22 cellular contexts compared by ENCODE assay signal in the genomic region with DNA sequence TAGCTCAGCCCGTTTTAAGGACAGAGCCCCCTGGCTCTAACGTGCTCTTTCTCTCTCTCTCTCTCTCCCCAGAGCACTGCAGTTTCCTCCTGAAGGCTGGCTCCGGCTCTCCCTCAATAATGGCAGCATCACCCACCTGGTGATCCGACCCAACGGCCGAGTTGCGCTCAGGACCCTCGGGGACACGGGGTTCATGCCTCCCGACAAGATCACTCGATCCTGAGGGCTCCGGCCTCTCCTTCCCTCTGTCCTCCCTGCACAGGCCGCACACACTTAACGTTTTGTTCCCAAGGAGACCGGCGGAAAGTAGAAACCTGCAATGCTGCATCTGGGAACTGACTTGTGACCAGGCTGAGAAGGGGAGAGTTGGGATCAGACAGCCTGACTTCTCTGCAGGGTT. TPM values are rescaled to one million over a fixed set of nuclear protein-coding genes. Genes with fewer than 3 reads are reported as not detected.
DNase-seq lines count a peak whose midpoint lies in the region; ATAC-seq, FAIRE-seq and TF ChIP-seq lines count a peak whose summit lies in the region.
"Had no signal": no experiment of that assay in that cellular context is flagged by ENCODE, and none has a peak within 500 bp of the region (broad histone marks: within the 10 kb centered on the region; RNA-seq: fewer than 3 reads in every experiment).

No MANE protein-coding gene starts in this region.

- no TSS peak for BruUV-seq in HepG2 (replicated peaks; lab: Mats Ljungman, UMichigan)

- H3K4me1 ChIP-seq in HepG2 (ENCODE audit: insufficient read depth, low read length), result no peaks in the 10 kb centered on the region
- peaks cover 0 to under 1% (median 0%) of the 10 kb centered on the region in 4 donors for H3K4me1 ChIP-seq in right lobe of liver
- no peaks in the 10 kb centered on the region for H3K4me1 ChIP-seq in HEK293 (ENCODE audit: control insufficient read depth, insufficient read depth, low read length)

- WGBS in HepG2 (ENCODE audit: low lambda C conversion rate), result 97% methylated on average over 16 of the region's 16 CpGs
- 97% methylated on average over 10 of the region's 16 CpGs for WGBS in right lobe of liver (ENCODE audit: insufficient coverage, low coverage, low lambda C conversion rate, missing lambda C conversion rate)

- H3K4me1 Mint-ChIP-seq in endothelial cell (ENCODE audit: unreplicated experiment) (no peaks in the 10 kb centered on the region), type B pancreatic cell (ENCODE audit: unreplicated experiment) (no peaks in the 10 kb centered on the region)
- H3K4me1 Mint-ChIP-seq: H9 had no signal

- H3K9me3 ChIP-seq in HepG2 (ENCODE audit: low read length) (no peaks in the 10 kb centered on the region), right lobe of liver (no peaks in the 10 kb centered on the region), HEK293 (ENCODE audit: control insufficient read depth, insufficient read depth, low read depth, low read length) (no peaks in the 10 kb centered on the region)
- H3K9me3 ChIP-seq: BLaER1 had no signal

- no peaks in the 10 kb centered on the region for H3K79me2 ChIP-seq in HepG2 (ENCODE audit: insufficient read depth, low read length)

- H3K27me3 ChIP-seq in HepG2 (ENCODE audit: control insufficient read depth in 1 of 2, insufficient read depth in 2 of 2, low read length in 2 of 2) (no peaks in the 10 kb centered on the region), right lobe of liver (no peaks in the 10 kb centered on the region)
- H3K27me3 ChIP-seq: BLaER1 had no signal

- POLR2A ChIA-PET in HepG2 (lab: Yijun Ruan, JAX), result no interaction called here
- POLR2A ChIA-PET in HEK293 (lab: Yijun Ruan, JAX), result interaction anchor here (0.7 kb wide), 1 partner anchor 34 kb away, joined by 3 read pairs; no protein-coding TSS in a partner anchor

- H3K9ac ChIP-seq in HepG2 (ENCODE audit: insufficient read depth, low read depth, low read length), result no peak overlapping the region
- H3K9ac ChIP-seq: BLaER1 had no signal

- no peak for FAIRE-seq in HepG2 (lab: Jason Lieb, UNC)
- FAIRE-seq: GM12878 had no signal

- H3K4me3 Mint-ChIP-seq in endothelial cell (ENCODE audit: unreplicated experiment) (no peak overlapping the region), type B pancreatic cell (no peak overlapping the region)
- H3K4me3 Mint-ChIP-seq: CD4-positive, alpha-beta T cell; H9 had no signal

- H3K27ac Mint-ChIP-seq in endothelial cell (ENCODE audit: unreplicated experiment), result peak overlapping the region; percentile 75
- peak overlapping the region; percentile 46 for H3K27ac Mint-ChIP-seq in type B pancreatic cell
- H3K27ac Mint-ChIP-seq: CD4-positive, alpha-beta T cell had no signal

- intact Hi-C loops in HepG2 (cut with micrococcal nuclease; ENCODE audit: unreplicated experiment), result no loop called here
- intact Hi-C loops in right lobe of liver (cut with DNase I), result no loop called here

- H3K27me3 Mint-ChIP-seq in endothelial cell (ENCODE audit: unreplicated experiment) (peaks cover 15% of the 10 kb centered on the region), type B pancreatic cell (no peaks in the 10 kb centered on the region)
- H3K27me3 Mint-ChIP-seq: CD4-positive, alpha-beta T cell had no signal

- no peak for ATAC-seq in HepG2
- ATAC-seq in right lobe of liver, result no peak
- no peak for ATAC-seq in HG03354 (IDR thresholded peaks at IDR 0.05; ENCODE audit: poor library complexity, severe bottlenecking, unreplicated experiment)
- ATAC-seq: GM12878, SK-N-SH treated with all-trans-retinoic acid at 6 μM for 48 hours had no signal

- CTCF ChIA-PET in HepG2 (lab: Yijun Ruan, JAX; ENCODE audit: low intra/inter-chr PET ratio, low total read pairs), result no interaction called here
- CTCF ChIA-PET in HEK293 (lab: Yijun Ruan, JAX), result no interaction called here

- no peak overlapping the region for H3K4me2 ChIP-seq in HepG2 (ENCODE audit: low read depth, low read length)
- H3K4me2 ChIP-seq: BLaER1, PC-9 had no signal

- no peaks in the 10 kb centered on the region for H3K9me3 Mint-ChIP-seq in endothelial cell (ENCODE audit: unreplicated experiment)
- H3K9me3 Mint-ChIP-seq in type B pancreatic cell, result no peaks in the 10 kb centered on the region
- H3K9me3 Mint-ChIP-seq: CD4-positive, alpha-beta T cell; H9 had no signal

- H3K36me3 ChIP-seq in HepG2 (replicated peaks in 1 of 2; ENCODE audit: control insufficient read depth in 1 of 2, insufficient read depth in 2 of 2, low read length in 2 of 2) (peaks cover 26 to 69% of the 10 kb centered on the region in 2 experiments), right lobe of liver (peaks cover 0 to 60% (median 9%) of the 10 kb centered on the region in 4 donors), HEK293 (ENCODE audit: control insufficient read depth in 2 of 2, insufficient read depth in 1 of 2, low read length in 2 of 2) (peaks cover 29 to 89% of the 10 kb centered on the region in 2 experiments)

- no peak for TF ChIP-seq RAD21 in HepG2 (CRISPR knock-in tag; IDR thresholded peaks at IDR 0.05)

- TF ChIP-seq CTCF in HepG2 (CRISPR knock-in tag; IDR thresholded peaks at IDR 0.05) (no peak), right lobe of liver (IDR thresholded peaks at IDR 0.05) (no peak), HEK293 (tag by site-specific recombination; IDR thresholded peaks at IDR 0.05) (no peak), endothelial cell (IDR thresholded peaks at IDR 0.05; ENCODE audit: unreplicated experiment) (no peak), type B pancreatic cell (conservative IDR thresholded peaks at IDR 0.05) (no peak)

- H2AFZ ChIP-seq in HepG2 (ENCODE audit: low read length), result no peak overlapping the region
- H2AFZ ChIP-seq: PC-9 had no signal

- in situ Hi-C loops in HepG2 (cut with HindIII; ENCODE audit: extremely low pct_ligation_motif_present, low pct_unique_long_range_greater_than_20kb), result no loop called here

- H4K20me1 ChIP-seq in HepG2 (ENCODE audit: insufficient read depth, low read length), result no peaks in the 10 kb centered on the region

- no peak for TF ChIP-seq POLR2A in HepG2 (IDR thresholded peaks at IDR 0.05; ENCODE audit: insufficient read depth in 1 of 2, low read depth in 2 of 2, low read length in 2 of 2)
- TF ChIP-seq POLR2A in right lobe of liver (IDR thresholded peaks at IDR 0.05), result no peak

- no peak overlapping the region for H3K27ac ChIP-seq in HepG2 (ENCODE audit: extremely low read length, insufficient read depth, low read length)
- no peak overlapping the region for H3K27ac ChIP-seq in right lobe of liver
- no peak overlapping the region for H3K27ac ChIP-seq in HEK293 (ENCODE audit: extremely low read depth, low read depth, low read length)
- H3K27ac ChIP-seq: BLaER1, PC-9 had no signal

- TF ChIP-seq EP300 in HepG2 (IDR thresholded peaks at IDR 0.05; ENCODE audit: low read depth in 2 of 2, low read length in 2 of 2) (no peak), HepG2 (CRISPR knock-in tag; IDR thresholded peaks at IDR 0.05; ENCODE audit: borderline replicate concordance) (no peak)

- DNase-seq in HepG2 (ENCODE audit: low spot score) (no peak), right lobe of liver (no peak), endothelial cell (ENCODE audit: low spot score) (no peak), type B pancreatic cell (ENCODE audit: extremely low spot score, unreplicated experiment) (no peak), HCEC 1CT (no peak)
- DNase-seq: ACHN; CD4-positive, alpha-beta T cell; COR-L47; DND-41; H9; Kasumi-1; NCI-H1417; NCI-H1694 treated with DMSO at 0.1 percent for 48 hours; NCI-H446 treated with DMSO at 0.1 percent for 48 hours; PC-9; RPMI8226; SIG-M5 had no signal

- H3K4me3 ChIP-seq in HepG2 (replicated peaks in 1 of 3; ENCODE audit: insufficient read depth in 1 of 3, low read depth in 2 of 3, low read length in 3 of 3) (no peak overlapping the region), right lobe of liver (no peak overlapping the region), HEK293 (ENCODE audit: low read depth, low read length) (no peak overlapping the region)
- H3K4me3 ChIP-seq: BLaER1, GM12878, PC-9 had no signal

- H3K36me3 Mint-ChIP-seq in endothelial cell (ENCODE audit: low read depth, unreplicated experiment) (peaks cover 35% of the 10 kb centered on the region), type B pancreatic cell (no peaks in the 10 kb centered on the region)

RNA-seq across cellular contexts. Expression of a gene that starts 10.0 kb away (rescaled TPM):
- total RNA-seq in HepG2 (2016; rRNA removed; fragmentation: Illumina TruSeq; extraction: Trizol), result 77.1 and 77.9 TPM in 2 replicates
- total RNA-seq in HepG2 (2016; cell fraction: cytosol; rRNA removed; fragmentation: Illumina TruSeq; extraction: Trizol; ENCODE audit: low read depth), result 37.0 and 40.3 TPM in 2 replicates
- 75.8 and 78.5 TPM in 2 replicates for total RNA-seq in HepG2 (2016; cell fraction: insoluble cytoplasmic fraction; rRNA removed; fragmentation: Illumina TruSeq; extraction: Trizol)
- total RNA-seq in HepG2 (2016; cell fraction: membrane; rRNA removed; fragmentation: Illumina TruSeq; extraction: Trizol), result 82.5 and 88.7 TPM in 2 replicates
- 27.7 and 31.2 TPM in 2 replicates for total RNA-seq in HepG2 (2016; cell fraction: nucleus; rRNA removed; fragmentation: Illumina TruSeq; extraction: Trizol)
- polyA plus RNA-seq in HepG2 (2011; rRNA removed), result 18.0 and 23.8 TPM in 2 replicates
- 15.3 and 23.5 TPM in 2 replicates for polyA plus RNA-seq in HepG2 (2011; cell fraction: cytosol; rRNA removed)
- polyA plus RNA-seq in HepG2 (2011; cell fraction: nucleus; rRNA removed), result 14.4 and 15.9 TPM in 2 replicates
- polyA plus RNA-seq in HepG2 (2012), result 14.5 and 23.5 TPM in 2 replicates
- polyA plus RNA-seq in HepG2 (2016; cell fraction: cytosol; fragmentation: Illumina TruSeq; extraction: Trizol; ENCODE audit: low read depth), result 28.3 and 31.0 TPM in 2 replicates
- polyA plus RNA-seq in HepG2 (2016; cell fraction: insoluble cytoplasmic fraction; fragmentation: Illumina TruSeq; extraction: Trizol; ENCODE audit: low read depth), result 59.5 and 70.5 TPM in 2 replicates
- 47.3 and 51.7 TPM in 2 replicates for polyA plus RNA-seq in HepG2 (2016; cell fraction: membrane; fragmentation: Illumina TruSeq; extraction: Trizol; ENCODE audit: low read depth)
- polyA plus RNA-seq in HepG2 (2016; cell fraction: nucleus; fragmentation: Illumina TruSeq; extraction: Trizol; ENCODE audit: insufficient read depth, low read depth), result 43.9 and 45.1 TPM in 2 replicates
- polyA minus RNA-seq in HepG2 (2011; rRNA and poly(A)+ RNA removed; ENCODE audit: low replicate concordance), result 89.6 and 210 TPM in 2 replicates
- polyA minus RNA-seq in HepG2 (2011; cell fraction: cytosol; rRNA and poly(A)+ RNA removed), result 28.3 and 32.7 TPM in 2 replicates
- polyA minus RNA-seq in HepG2 (2011; cell fraction: nucleus; rRNA and poly(A)+ RNA removed), result 9.9 and 10.2 TPM in 2 replicates
- 10 to 100 TPM; 22.7 to 50.7 (median 27.6) TPM for total RNA-seq in right lobe of liver
- total RNA-seq in endothelial cell (ENCODE audit: unreplicated experiment), result 43.9 TPM
- 40.0 and 41.0 TPM in 2 replicates for total RNA-seq in type B pancreatic cell (ENCODE audit: low replicate concordance)

RNA-seq across cellular contexts. Expression of a gene that starts 33.2 kb away (rescaled TPM):
- total RNA-seq in HepG2 (2016; rRNA removed; fragmentation: Illumina TruSeq; extraction: Trizol), result 38.3 and 42.9 TPM in 2 replicates
- 129 and 144 TPM in 2 replicates for total RNA-seq in HepG2 (2016; cell fraction: cytosol; rRNA removed; fragmentation: Illumina TruSeq; extraction: Trizol; ENCODE audit: low read depth)
- total RNA-seq in HepG2 (2016; cell fraction: insoluble cytoplasmic fraction; rRNA removed; fragmentation: Illumina TruSeq; extraction: Trizol), result 34.3 and 45.4 TPM in 2 replicates
- total RNA-seq in HepG2 (2016; cell fraction: membrane; rRNA removed; fragmentation: Illumina TruSeq; extraction: Trizol), result 94.5 and 107 TPM in 2 replicates
- total RNA-seq in HepG2 (2016; cell fraction: nucleus; rRNA removed; fragmentation: Illumina TruSeq; extraction: Trizol), result 16.5 and 17.4 TPM in 2 replicates
- polyA plus RNA-seq in HepG2 (2011; rRNA removed), result 24.4 and 25.5 TPM in 2 replicates
- 21.8 and 27.1 TPM in 2 replicates for polyA plus RNA-seq in HepG2 (2011; cell fraction: cytosol; rRNA removed)
- 11.1 and 15.6 TPM in 2 replicates for polyA plus RNA-seq in HepG2 (2011; cell fraction: nucleus; rRNA removed)
- 14.0 and 18.0 TPM in 2 replicates for polyA plus RNA-seq in HepG2 (2012)
- 136 and 147 TPM in 2 replicates for polyA plus RNA-seq in HepG2 (2016; cell fraction: cytosol; fragmentation: Illumina TruSeq; extraction: Trizol; ENCODE audit: low read depth)
- 33.1 and 37.0 TPM in 2 replicates for polyA plus RNA-seq in HepG2 (2016; cell fraction: insoluble cytoplasmic fraction; fragmentation: Illumina TruSeq; extraction: Trizol; ENCODE audit: low read depth)
- 87.1 and 93.3 TPM in 2 replicates for polyA plus RNA-seq in HepG2 (2016; cell fraction: membrane; fragmentation: Illumina TruSeq; extraction: Trizol; ENCODE audit: low read depth)
- polyA plus RNA-seq in HepG2 (2016; cell fraction: nucleus; fragmentation: Illumina TruSeq; extraction: Trizol; ENCODE audit: insufficient read depth, low read depth), result 39.4 and 39.9 TPM in 2 replicates
- 14.3 and 48.1 TPM in 2 replicates for polyA minus RNA-seq in HepG2 (2011; rRNA and poly(A)+ RNA removed; ENCODE audit: low replicate concordance)
- 4.0 and 7.8 TPM in 2 replicates for polyA minus RNA-seq in HepG2 (2011; cell fraction: cytosol; rRNA and poly(A)+ RNA removed)
- 7.0 and 7.9 TPM in 2 replicates for polyA minus RNA-seq in HepG2 (2011; cell fraction: nucleus; rRNA and poly(A)+ RNA removed)
- 100 to 1,000 TPM in 5 of 6 experiments, 10 to 100 TPM in 1; 91.5 to 216 (median 162) TPM for total RNA-seq in right lobe of liver
- total RNA-seq in endothelial cell (ENCODE audit: unreplicated experiment), result 18.6 TPM
- 23.6 and 38.5 TPM in 2 replicates for total RNA-seq in type B pancreatic cell (ENCODE audit: low replicate concordance)

RNA-seq across cellular contexts. Expression of a gene that starts 33.5 kb away (rescaled TPM):
- total RNA-seq in HepG2 (2016; rRNA removed; fragmentation: Illumina TruSeq; extraction: Trizol) (25.7 and 52.2 TPM in 2 replicates), right lobe of liver (10 to 100 TPM; 13.6 to 34.0 (median 22.7) TPM), endothelial cell (ENCODE audit: unreplicated experiment) (137 TPM), type B pancreatic cell (ENCODE audit: low replicate concordance) (67.3 and 113 TPM in 2 replicates)
- 59.1 and 64.2 TPM in 2 replicates for total RNA-seq in HepG2 (2016; cell fraction: cytosol; rRNA removed; fragmentation: Illumina TruSeq; extraction: Trizol; ENCODE audit: low read depth)
- 20.9 and 52.7 TPM in 2 replicates for total RNA-seq in HepG2 (2016; cell fraction: insoluble cytoplasmic fraction; rRNA removed; fragmentation: Illumina TruSeq; extraction: Trizol)
- 57.6 and 66.6 TPM in 2 replicates for total RNA-seq in HepG2 (2016; cell fraction: membrane; rRNA removed; fragmentation: Illumina TruSeq; extraction: Trizol)
- 72.5 and 80.9 TPM in 2 replicates for total RNA-seq in HepG2 (2016; cell fraction: nucleus; rRNA removed; fragmentation: Illumina TruSeq; extraction: Trizol)
- polyA plus RNA-seq in HepG2 (2011; rRNA removed), result 23.2 and 25.3 TPM in 2 replicates
- polyA plus RNA-seq in HepG2 (2011; cell fraction: cytosol; rRNA removed), result 4.8 and 9.4 TPM in 2 replicates
- polyA plus RNA-seq in HepG2 (2011; cell fraction: nucleus; rRNA removed), result 134 and 225 TPM in 2 replicates
- 14.9 and 21.3 TPM in 2 replicates for polyA plus RNA-seq in HepG2 (2012)
- 4.1 and 5.2 TPM in 2 replicates for polyA plus RNA-seq in HepG2 (2016; cell fraction: cytosol; fragmentation: Illumina TruSeq; extraction: Trizol; ENCODE audit: low read depth)
- 21.3 and 29.5 TPM in 2 replicates for polyA plus RNA-seq in HepG2 (2016; cell fraction: insoluble cytoplasmic fraction; fragmentation: Illumina TruSeq; extraction: Trizol; ENCODE audit: low read depth)
- polyA plus RNA-seq in HepG2 (2016; cell fraction: membrane; fragmentation: Illumina TruSeq; extraction: Trizol; ENCODE audit: low read depth), result 11.4 and 13.7 TPM in 2 replicates
- polyA plus RNA-seq in HepG2 (2016; cell fraction: nucleus; fragmentation: Illumina TruSeq; extraction: Trizol; ENCODE audit: insufficient read depth, low read depth), result 185 and 194 TPM in 2 replicates
- polyA minus RNA-seq in HepG2 (2011; rRNA and poly(A)+ RNA removed; ENCODE audit: low replicate concordance), result 104 and 245 TPM in 2 replicates
- 12.9 and 22.7 TPM in 2 replicates for polyA minus RNA-seq in HepG2 (2011; cell fraction: cytosol; rRNA and poly(A)+ RNA removed)
- polyA minus RNA-seq in HepG2 (2011; cell fraction: nucleus; rRNA and poly(A)+ RNA removed), result 79.4 and 111 TPM in 2 replicates

RNA-seq across cellular contexts. Expression of a gene that starts 41.0 kb away (rescaled TPM):
- total RNA-seq in HepG2 (2016; rRNA removed; fragmentation: Illumina TruSeq; extraction: Trizol) (16.2 and 35.3 TPM in 2 replicates), right lobe of liver (10 to 100 TPM; 13.9 to 25.1 (median 15.7) TPM), endothelial cell (ENCODE audit: unreplicated experiment) (96.2 TPM), type B pancreatic cell (ENCODE audit: low replicate concordance) (65.1 and 75.9 TPM in 2 replicates)
- 20.1 and 20.5 TPM in 2 replicates for total RNA-seq in HepG2 (2016; cell fraction: cytosol; rRNA removed; fragmentation: Illumina TruSeq; extraction: Trizol; ENCODE audit: low read depth)
- 14.0 and 36.7 TPM in 2 replicates for total RNA-seq in HepG2 (2016; cell fraction: insoluble cytoplasmic fraction; rRNA removed; fragmentation: Illumina TruSeq; extraction: Trizol)
- total RNA-seq in HepG2 (2016; cell fraction: membrane; rRNA removed; fragmentation: Illumina TruSeq; extraction: Trizol), result 16.8 and 21.8 TPM in 2 replicates
- 62.3 and 64.4 TPM in 2 replicates for total RNA-seq in HepG2 (2016; cell fraction: nucleus; rRNA removed; fragmentation: Illumina TruSeq; extraction: Trizol)
- polyA plus RNA-seq in HepG2 (2011; rRNA removed), result 37.1 and 51.2 TPM in 2 replicates
- polyA plus RNA-seq in HepG2 (2011; cell fraction: cytosol; rRNA removed), result 23.3 and 24.4 TPM in 2 replicates
- polyA plus RNA-seq in HepG2 (2011; cell fraction: nucleus; rRNA removed), result 163 and 166 TPM in 2 replicates
- 30.1 and 31.6 TPM in 2 replicates for polyA plus RNA-seq in HepG2 (2012)
- polyA plus RNA-seq in HepG2 (2016; cell fraction: cytosol; fragmentation: Illumina TruSeq; extraction: Trizol; ENCODE audit: low read depth), result 3.0 and 3.4 TPM in 2 replicates
- 12.3 and 14.0 TPM in 2 replicates for polyA plus RNA-seq in HepG2 (2016; cell fraction: insoluble cytoplasmic fraction; fragmentation: Illumina TruSeq; extraction: Trizol; ENCODE audit: low read depth)
- polyA plus RNA-seq in HepG2 (2016; cell fraction: membrane; fragmentation: Illumina TruSeq; extraction: Trizol; ENCODE audit: low read depth), result 7.1 and 7.4 TPM in 2 replicates
- 129 and 136 TPM in 2 replicates for polyA plus RNA-seq in HepG2 (2016; cell fraction: nucleus; fragmentation: Illumina TruSeq; extraction: Trizol; ENCODE audit: insufficient read depth, low read depth)
- polyA minus RNA-seq in HepG2 (2011; rRNA and poly(A)+ RNA removed; ENCODE audit: low replicate concordance), result 183 and 431 TPM in 2 replicates
- 26.3 and 37.6 TPM in 2 replicates for polyA minus RNA-seq in HepG2 (2011; cell fraction: cytosol; rRNA and poly(A)+ RNA removed)
- polyA minus RNA-seq in HepG2 (2011; cell fraction: nucleus; rRNA and poly(A)+ RNA removed), result 111 and 121 TPM in 2 replicates
